Comparison of ENCODE assay signal across 1 cellular context in the genomic region with DNA sequence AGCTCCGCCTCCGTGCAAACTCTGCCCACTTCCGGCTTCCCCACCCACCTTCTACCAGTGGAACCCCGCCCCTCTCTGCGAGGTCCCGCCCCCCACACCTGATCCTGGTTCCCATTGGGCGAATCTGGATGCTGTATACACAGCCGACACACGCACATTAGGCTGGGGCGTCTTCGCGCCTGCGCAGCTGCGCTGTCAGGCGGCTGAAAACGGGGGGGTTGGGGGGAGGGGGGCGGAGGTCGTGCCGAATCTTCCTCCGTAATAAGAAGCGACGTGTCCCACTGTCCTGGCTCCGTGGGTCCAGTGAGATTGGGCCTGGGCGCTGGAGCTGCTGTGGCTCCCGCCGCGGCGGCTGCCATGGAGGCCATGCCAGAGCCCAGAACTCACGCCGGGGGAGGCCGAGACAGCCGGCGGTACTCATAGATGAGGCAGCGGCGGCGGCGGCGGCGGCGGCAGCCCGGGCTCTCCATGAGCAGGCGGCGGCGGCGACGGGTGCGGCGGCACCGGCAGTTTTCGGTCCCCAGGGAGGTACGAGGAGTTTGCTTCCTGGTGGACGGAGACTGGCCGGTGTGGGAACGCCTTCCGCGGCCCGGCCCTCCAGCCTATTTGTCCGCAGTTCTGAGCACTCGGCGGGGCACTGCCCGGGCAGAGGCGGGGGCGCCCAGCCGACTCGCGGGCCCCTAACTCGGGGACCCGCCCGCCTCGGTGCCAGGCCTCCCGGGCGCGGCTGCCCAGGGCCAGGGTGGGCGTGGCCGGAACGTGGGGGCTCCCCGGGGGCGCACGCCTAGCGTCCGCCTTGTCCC.
TF ChIP-seq lines count a peak whose summit lies in the region.

No MANE protein-coding gene starts in this region.

TF ChIP-seq in HepG2, 621 proteins besides CTCF, POLR2A, EP300 and RAD21 (continued from another document and continues in another):
- TF ChIP-seq, protein P1, sequence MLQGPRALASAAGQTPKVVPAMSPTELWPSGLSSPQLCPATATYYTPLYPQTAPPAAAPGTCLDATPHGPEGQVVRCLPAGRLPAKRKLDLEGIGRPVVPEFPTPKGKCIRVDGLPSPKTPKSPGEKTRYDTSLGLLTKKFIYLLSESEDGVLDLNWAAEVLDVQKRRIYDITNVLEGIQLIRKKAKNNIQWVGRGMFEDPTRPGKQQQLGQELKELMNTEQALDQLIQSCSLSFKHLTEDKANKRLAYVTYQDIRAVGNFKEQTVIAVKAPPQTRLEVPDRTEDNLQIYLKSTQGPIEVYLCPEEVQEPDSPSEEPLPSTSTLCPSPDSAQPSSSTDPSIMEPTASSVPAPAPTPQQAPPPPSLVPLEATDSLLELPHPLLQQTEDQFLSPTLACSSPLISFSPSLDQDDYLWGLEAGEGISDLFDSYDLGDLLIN (CRISPR knock-in tag; IDR thresholded peaks at IDR 0.05; ENCODE audit: borderline replicate concordance) = 0 out of 2 replicates have a peak, but pooled peaks have one; percentile 23
- TF ChIP-seq ETV6 (CRISPR knock-in tag; conservative IDR thresholded peaks at IDR 0.05) (0 out of 2 replicates have a peak, but pooled peaks have one; percentile 26), ZNF441 (CRISPR knock-in tag; IDR thresholded peaks at IDR 0.05; ENCODE audit: borderline replicate concordance) (peak; percentile 32; the same call in 1 of the 2 replicates), CCAR2 (optimal IDR thresholded peaks at IDR 0.05; ENCODE audit: low read depth, low read length) (no peak), ERF (CRISPR knock-in tag; IDR thresholded peaks at IDR 0.05) (0 out of 2 replicates have a peak, but pooled peaks have one; percentile 27), ZSCAN31 (CRISPR knock-in tag; IDR thresholded peaks at IDR 0.05; ENCODE audit: low read depth) (peak; percentile 80), MAZ (IDR thresholded peaks at IDR 0.05; ENCODE audit: borderline replicate concordance, low read depth, low read length) (peak; percentile 60; the same call in 1 of the 2 replicates), MAZ (CRISPR knock-in tag; IDR thresholded peaks at IDR 0.05; ENCODE audit: low read depth) (peak; percentile 71; the same call in 1 of the 2 replicates), KLF16 (CRISPR knock-in tag; IDR thresholded peaks at IDR 0.05) (0 out of 4 replicates have a peak, but pooled peaks of 1 of the 2 experiments have one; percentile 19), HNRNPK (IDR thresholded peaks at IDR 0.05; ENCODE audit: low read depth, low read length, poor library complexity, severe bottlenecking) (peak; percentile 27), MEF2D (CRISPR knock-in tag; IDR thresholded peaks at IDR 0.05) (no peak), ZFP82 (CRISPR knock-in tag; IDR thresholded peaks at IDR 0.05; ENCODE audit: borderline replicate concordance) (no peak), ZNF781 (CRISPR knock-in tag; IDR thresholded peaks at IDR 0.05; ENCODE audit: borderline replicate concordance, not compliant biosample characterization) (no peak), PAX8 (CRISPR knock-in tag; IDR thresholded peaks at IDR 0.05; ENCODE audit: borderline replicate concordance) (no peak), ZNF563 (CRISPR knock-in tag; IDR thresholded peaks at IDR 0.05) (peak; percentile 88), ZC3H13 (CRISPR knock-in tag; IDR thresholded peaks at IDR 0.05) (0 out of 2 replicates have a peak, but pooled peaks have one; percentile 32), PRPF4 (IDR thresholded peaks at IDR 0.05; ENCODE audit: low read depth, low read length, poor library complexity, severe bottlenecking) (no peak), CBFB (CRISPR knock-in tag; IDR thresholded peaks at IDR 0.05) (0 out of 2 replicates have a peak, but pooled peaks have one; percentile 25), ZFY (CRISPR knock-in tag; IDR thresholded peaks at IDR 0.05) (peak; percentile 88), DNMT1 (CRISPR knock-in tag; IDR thresholded peaks at IDR 0.05) (0 out of 2 replicates have a peak, but pooled peaks have one; percentile 27), POGZ (CRISPR knock-in tag; IDR thresholded peaks at IDR 0.05) (peak; percentile 60; the same call in 1 of the 2 replicates), SIN3B (IDR thresholded peaks at IDR 0.05; ENCODE audit: low read length) (0 out of 2 replicates have a peak, but pooled peaks have one; percentile 39), CCDC6 (CRISPR knock-in tag; IDR thresholded peaks at IDR 0.05) (peak; percentile 65), RAD51 (IDR thresholded peaks at IDR 0.05; ENCODE audit: borderline replicate concordance) (no peak), ZNF773 (CRISPR knock-in tag; IDR thresholded peaks at IDR 0.05; ENCODE audit: borderline replicate concordance) (0 out of 2 replicates have a peak, but pooled peaks have one; percentile 12), DMAP1 (CRISPR knock-in tag; IDR thresholded peaks at IDR 0.05) (peak; percentile 75), EEA1 (CRISPR knock-in tag; IDR thresholded peaks at IDR 0.05; ENCODE audit: borderline replicate concordance) (peak; percentile 86; the same call in 1 of the 2 replicates), AKAP8 (CRISPR knock-in tag; IDR thresholded peaks at IDR 0.05) (no peak; the same call in 1 of the 2 replicates), KLF6 (CRISPR knock-in tag; IDR thresholded peaks at IDR 0.05) (peak; percentile 43; the same call in 1 of the 2 replicates), GPN1 (CRISPR knock-in tag; IDR thresholded peaks at IDR 0.05; ENCODE audit: borderline replicate concordance) (no peak), ZNF432 (CRISPR knock-in tag; IDR thresholded peaks at IDR 0.05; ENCODE audit: borderline replicate concordance) (no peak), ZNF138 (CRISPR knock-in tag; IDR thresholded peaks at IDR 0.05; ENCODE audit: low read depth) (peak; percentile 52; the same call in 1 of the 2 replicates)
- TF ChIP-seq, protein P2, sequence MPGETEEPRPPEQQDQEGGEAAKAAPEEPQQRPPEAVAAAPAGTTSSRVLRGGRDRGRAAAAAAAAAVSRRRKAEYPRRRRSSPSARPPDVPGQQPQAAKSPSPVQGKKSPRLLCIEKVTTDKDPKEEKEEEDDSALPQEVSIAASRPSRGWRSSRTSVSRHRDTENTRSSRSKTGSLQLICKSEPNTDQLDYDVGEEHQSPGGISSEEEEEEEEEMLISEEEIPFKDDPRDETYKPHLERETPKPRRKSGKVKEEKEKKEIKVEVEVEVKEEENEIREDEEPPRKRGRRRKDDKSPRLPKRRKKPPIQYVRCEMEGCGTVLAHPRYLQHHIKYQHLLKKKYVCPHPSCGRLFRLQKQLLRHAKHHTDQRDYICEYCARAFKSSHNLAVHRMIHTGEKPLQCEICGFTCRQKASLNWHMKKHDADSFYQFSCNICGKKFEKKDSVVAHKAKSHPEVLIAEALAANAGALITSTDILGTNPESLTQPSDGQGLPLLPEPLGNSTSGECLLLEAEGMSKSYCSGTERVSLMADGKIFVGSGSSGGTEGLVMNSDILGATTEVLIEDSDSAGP (CRISPR knock-in tag; IDR thresholded peaks at IDR 0.05; ENCODE audit: borderline replicate concordance) = peak; percentile 85
- TF ChIP-seq, protein P3, sequence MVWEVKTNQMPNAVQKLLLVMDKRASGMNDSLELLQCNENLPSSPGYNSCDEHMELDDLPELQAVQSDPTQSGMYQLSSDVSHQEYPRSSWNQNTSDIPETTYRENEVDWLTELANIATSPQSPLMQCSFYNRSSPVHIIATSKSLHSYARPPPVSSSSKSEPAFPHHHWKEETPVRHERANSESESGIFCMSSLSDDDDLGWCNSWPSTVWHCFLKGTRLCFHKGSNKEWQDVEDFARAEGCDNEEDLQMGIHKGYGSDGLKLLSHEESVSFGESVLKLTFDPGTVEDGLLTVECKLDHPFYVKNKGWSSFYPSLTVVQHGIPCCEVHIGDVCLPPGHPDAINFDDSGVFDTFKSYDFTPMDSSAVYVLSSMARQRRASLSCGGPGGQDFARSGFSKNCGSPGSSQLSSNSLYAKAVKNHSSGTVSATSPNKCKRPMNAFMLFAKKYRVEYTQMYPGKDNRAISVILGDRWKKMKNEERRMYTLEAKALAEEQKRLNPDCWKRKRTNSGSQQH (CRISPR knock-in tag; IDR thresholded peaks at IDR 0.05; ENCODE audit: low read depth) = peak; percentile 23; the same call in 1 of the 2 replicates
- TF ChIP-seq, protein P4, sequence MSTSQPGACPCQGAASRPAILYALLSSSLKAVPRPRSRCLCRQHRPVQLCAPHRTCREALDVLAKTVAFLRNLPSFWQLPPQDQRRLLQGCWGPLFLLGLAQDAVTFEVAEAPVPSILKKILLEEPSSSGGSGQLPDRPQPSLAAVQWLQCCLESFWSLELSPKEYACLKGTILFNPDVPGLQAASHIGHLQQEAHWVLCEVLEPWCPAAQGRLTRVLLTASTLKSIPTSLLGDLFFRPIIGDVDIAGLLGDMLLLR (CRISPR knock-in tag; IDR thresholded peaks at IDR 0.05) = no peak
- TF ChIP-seq, protein P5, sequence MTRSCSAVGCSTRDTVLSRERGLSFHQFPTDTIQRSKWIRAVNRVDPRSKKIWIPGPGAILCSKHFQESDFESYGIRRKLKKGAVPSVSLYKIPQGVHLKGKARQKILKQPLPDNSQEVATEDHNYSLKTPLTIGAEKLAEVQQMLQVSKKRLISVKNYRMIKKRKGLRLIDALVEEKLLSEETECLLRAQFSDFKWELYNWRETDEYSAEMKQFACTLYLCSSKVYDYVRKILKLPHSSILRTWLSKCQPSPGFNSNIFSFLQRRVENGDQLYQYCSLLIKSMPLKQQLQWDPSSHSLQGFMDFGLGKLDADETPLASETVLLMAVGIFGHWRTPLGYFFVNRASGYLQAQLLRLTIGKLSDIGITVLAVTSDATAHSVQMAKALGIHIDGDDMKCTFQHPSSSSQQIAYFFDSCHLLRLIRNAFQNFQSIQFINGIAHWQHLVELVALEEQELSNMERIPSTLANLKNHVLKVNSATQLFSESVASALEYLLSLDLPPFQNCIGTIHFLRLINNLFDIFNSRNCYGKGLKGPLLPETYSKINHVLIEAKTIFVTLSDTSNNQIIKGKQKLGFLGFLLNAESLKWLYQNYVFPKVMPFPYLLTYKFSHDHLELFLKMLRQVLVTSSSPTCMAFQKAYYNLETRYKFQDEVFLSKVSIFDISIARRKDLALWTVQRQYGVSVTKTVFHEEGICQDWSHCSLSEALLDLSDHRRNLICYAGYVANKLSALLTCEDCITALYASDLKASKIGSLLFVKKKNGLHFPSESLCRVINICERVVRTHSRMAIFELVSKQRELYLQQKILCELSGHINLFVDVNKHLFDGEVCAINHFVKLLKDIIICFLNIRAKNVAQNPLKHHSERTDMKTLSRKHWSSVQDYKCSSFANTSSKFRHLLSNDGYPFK (CRISPR knock-in tag; IDR thresholded peaks at IDR 0.05; ENCODE audit: borderline replicate concordance) = no peak
- TF ChIP-seq, protein P6, sequence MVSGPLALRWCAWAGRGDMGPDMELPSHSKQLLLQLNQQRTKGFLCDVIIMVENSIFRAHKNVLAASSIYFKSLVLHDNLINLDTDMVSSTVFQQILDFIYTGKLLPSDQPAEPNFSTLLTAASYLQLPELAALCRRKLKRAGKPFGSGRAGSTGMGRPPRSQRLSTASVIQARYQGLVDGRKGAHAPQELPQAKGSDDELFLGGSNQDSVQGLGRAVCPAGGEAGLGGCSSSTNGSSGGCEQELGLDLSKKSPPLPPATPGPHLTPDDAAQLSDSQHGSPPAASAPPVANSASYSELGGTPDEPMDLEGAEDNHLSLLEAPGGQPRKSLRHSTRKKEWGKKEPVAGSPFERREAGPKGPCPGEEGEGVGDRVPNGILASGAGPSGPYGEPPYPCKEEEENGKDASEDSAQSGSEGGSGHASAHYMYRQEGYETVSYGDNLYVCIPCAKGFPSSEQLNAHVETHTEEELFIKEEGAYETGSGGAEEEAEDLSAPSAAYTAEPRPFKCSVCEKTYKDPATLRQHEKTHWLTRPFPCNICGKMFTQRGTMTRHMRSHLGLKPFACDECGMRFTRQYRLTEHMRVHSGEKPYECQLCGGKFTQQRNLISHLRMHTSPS (CRISPR knock-in tag; IDR thresholded peaks at IDR 0.05; ENCODE audit: low read depth) = peak; percentile 22; the same call in 1 of the 2 replicates
- TF ChIP-seq, protein P7, sequence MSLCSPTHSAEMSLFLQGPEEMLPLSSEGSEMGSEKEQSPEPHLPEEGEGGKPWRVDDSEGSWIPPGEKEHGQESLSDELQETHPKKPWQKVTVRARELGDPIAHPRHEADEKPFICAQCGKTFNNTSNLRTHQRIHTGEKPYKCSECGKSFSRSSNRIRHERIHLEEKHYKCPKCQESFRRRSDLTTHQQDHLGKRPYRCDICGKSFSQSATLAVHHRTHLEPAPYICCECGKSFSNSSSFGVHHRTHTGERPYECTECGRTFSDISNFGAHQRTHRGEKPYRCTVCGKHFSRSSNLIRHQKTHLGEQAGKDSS (CRISPR knock-in tag; IDR thresholded peaks at IDR 0.05; ENCODE audit: borderline replicate concordance, low read depth) = no peak
- TF ChIP-seq, protein P8, sequence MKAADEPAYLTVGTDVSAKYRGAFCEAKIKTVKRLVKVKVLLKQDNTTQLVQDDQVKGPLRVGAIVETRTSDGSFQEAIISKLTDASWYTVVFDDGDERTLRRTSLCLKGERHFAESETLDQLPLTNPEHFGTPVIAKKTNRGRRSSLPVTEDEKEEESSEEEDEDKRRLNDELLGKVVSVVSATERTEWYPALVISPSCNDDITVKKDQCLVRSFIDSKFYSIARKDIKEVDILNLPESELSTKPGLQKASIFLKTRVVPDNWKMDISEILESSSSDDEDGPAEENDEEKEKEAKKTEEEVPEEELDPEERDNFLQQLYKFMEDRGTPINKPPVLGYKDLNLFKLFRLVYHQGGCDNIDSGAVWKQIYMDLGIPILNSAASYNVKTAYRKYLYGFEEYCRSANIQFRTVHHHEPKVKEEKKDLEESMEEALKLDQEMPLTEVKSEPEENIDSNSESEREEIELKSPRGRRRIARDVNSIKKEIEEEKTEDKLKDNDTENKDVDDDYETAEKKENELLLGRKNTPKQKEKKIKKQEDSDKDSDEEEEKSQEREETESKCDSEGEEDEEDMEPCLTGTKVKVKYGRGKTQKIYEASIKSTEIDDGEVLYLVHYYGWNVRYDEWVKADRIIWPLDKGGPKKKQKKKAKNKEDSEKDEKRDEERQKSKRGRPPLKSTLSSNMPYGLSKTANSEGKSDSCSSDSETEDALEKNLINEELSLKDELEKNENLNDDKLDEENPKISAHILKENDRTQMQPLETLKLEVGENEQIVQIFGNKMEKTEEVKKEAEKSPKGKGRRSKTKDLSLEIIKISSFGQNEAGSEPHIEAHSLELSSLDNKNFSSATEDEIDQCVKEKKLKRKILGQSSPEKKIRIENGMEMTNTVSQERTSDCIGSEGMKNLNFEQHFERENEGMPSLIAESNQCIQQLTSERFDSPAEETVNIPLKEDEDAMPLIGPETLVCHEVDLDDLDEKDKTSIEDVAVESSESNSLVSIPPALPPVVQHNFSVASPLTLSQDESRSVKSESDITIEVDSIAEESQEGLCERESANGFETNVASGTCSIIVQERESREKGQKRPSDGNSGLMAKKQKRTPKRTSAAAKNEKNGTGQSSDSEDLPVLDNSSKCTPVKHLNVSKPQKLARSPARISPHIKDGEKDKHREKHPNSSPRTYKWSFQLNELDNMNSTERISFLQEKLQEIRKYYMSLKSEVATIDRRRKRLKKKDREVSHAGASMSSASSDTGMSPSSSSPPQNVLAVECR (CRISPR knock-in tag; IDR thresholded peaks at IDR 0.05; ENCODE audit: borderline replicate concordance) = peak; percentile 88
- TF ChIP-seq, protein P9, sequence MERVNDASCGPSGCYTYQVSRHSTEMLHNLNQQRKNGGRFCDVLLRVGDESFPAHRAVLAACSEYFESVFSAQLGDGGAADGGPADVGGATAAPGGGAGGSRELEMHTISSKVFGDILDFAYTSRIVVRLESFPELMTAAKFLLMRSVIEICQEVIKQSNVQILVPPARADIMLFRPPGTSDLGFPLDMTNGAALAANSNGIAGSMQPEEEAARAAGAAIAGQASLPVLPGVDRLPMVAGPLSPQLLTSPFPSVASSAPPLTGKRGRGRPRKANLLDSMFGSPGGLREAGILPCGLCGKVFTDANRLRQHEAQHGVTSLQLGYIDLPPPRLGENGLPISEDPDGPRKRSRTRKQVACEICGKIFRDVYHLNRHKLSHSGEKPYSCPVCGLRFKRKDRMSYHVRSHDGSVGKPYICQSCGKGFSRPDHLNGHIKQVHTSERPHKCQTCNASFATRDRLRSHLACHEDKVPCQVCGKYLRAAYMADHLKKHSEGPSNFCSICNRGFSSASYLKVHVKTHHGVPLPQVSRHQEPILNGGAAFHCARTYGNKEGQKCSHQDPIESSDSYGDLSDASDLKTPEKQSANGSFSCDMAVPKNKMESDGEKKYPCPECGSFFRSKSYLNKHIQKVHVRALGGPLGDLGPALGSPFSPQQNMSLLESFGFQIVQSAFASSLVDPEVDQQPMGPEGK (CRISPR knock-in tag; IDR thresholded peaks at IDR 0.05) = peak; percentile 98
